9 cellular contexts compared by ENCODE assay signal in genomic region chr18:3250237-3251107, GRCh38. TPM values are rescaled to one million over a fixed set of nuclear protein-coding genes. Genes with fewer than 3 reads are reported as not detected.
DNase-seq lines count a peak whose midpoint lies in the region; ATAC-seq and TF ChIP-seq lines count a peak whose summit lies in the region.
"Had no signal": no experiment of that assay in that cellular context is flagged by ENCODE, and none has a peak within 500 bp of the region (broad histone marks: within the 10 kb centered on the region; RNA-seq: fewer than 3 reads in every experiment).

No MANE protein-coding gene starts in this region.

- no peaks in the 10 kb centered on the region for H3K27me3 Mint-ChIP-seq in activated T-cell treated with anti-CD3 and anti-CD28 coated beads, Interleukin-2, amount 50 U/mL, for 72 hours (ENCODE audit: low read depth)
- no peaks in the 10 kb centered on the region for H3K27me3 Mint-ChIP-seq in activated CD4-positive, alpha-beta memory T cell treated with anti-CD3 and anti-CD28 coated beads, Interleukin-2, amount 10 ng/mL, durations not matched to agents 7 days and 5 days

- intact Hi-C loops in tibial artery (cut with DNase I; ENCODE audit: low total_unique reads): no loop called here

- no peaks in the 10 kb centered on the region for H3K9me3 Mint-ChIP-seq in activated T-cell treated with anti-CD3 and anti-CD28 coated beads, Interleukin-2, amount 50 U/mL, for 72 hours
- H3K9me3 Mint-ChIP-seq in activated CD4-positive, alpha-beta memory T cell treated with anti-CD3 and anti-CD28 coated beads, Interleukin-2, amount 10 ng/mL, durations not matched to agents 7 days and 5 days: no peaks in the 10 kb centered on the region

- peak overlapping the region; percentile 93 to 98 for H3K27ac ChIP-seq in tibial artery

- CTCF ChIA-PET in activated CD4-positive, alpha-beta memory T cell treated with anti-CD3 and anti-CD28 coated beads, Interleukin-2, amount 10 ng/mL, durations not matched to agents 7 days and 5 days (lab: Charles Lee): interaction anchor here (0.6 to 2.7 kb wide), 10 partner anchors 10 to 270 kb away, joined by 3 to 16 read pairs (median 4); no protein-coding TSS in a partner anchor

- H3K4me3 Mint-ChIP-seq in activated T-cell treated with anti-CD3 and anti-CD28 coated beads, Interleukin-2, amount 50 U/mL, for 72 hours: peak overlapping the region; percentile 87 to 92
- peak overlapping the region; percentile 99 for H3K4me3 Mint-ChIP-seq in activated CD4-positive, alpha-beta memory T cell treated with anti-CD3 and anti-CD28 coated beads, Interleukin-2, amount 10 ng/mL, durations not matched to agents 7 days and 5 days

- no peak for TF ChIP-seq CTCF in tibial artery (IDR thresholded peaks at IDR 0.05)

- POLR2A ChIA-PET in activated CD4-positive, alpha-beta memory T cell treated with anti-CD3 and anti-CD28 coated beads, Interleukin-2, amount 10 ng/mL, durations not matched to agents 7 days and 5 days (lab: Charles Lee): interaction anchor here (0.7 to 8.7 kb wide), 24 partner anchors 8 to 679 kb away, joined by 3 to 292 read pairs (median 5); partner anchors contain the start of genes METTL4, MYL12B, NDC80 and TGIF1

- peak overlapping the region; percentile 75 to 98 for H3K4me3 ChIP-seq in tibial artery
- H3K4me3 ChIP-seq: mucosa of descending colon had no signal

- peak in 1 of 2 donors; percentile 10 for ATAC-seq in activated T-cell treated with anti-CD3 and anti-CD28 coated beads, Interleukin-2, amount 50 U/mL, for 72 hours (replicated peaks in 1 of 2)
- ATAC-seq in left lobe of liver: no peak
- ATAC-seq: mucosa of descending colon had no signal

- peaks cover 19 to 38% of the 10 kb centered on the region in 2 donors for H3K36me3 Mint-ChIP-seq in activated T-cell treated with anti-CD3 and anti-CD28 coated beads, Interleukin-2, amount 50 U/mL, for 72 hours (ENCODE audit: insufficient read depth in 2 of 2)
- H3K36me3 Mint-ChIP-seq in activated CD4-positive, alpha-beta memory T cell treated with anti-CD3 and anti-CD28 coated beads, Interleukin-2, amount 10 ng/mL, durations not matched to agents 7 days and 5 days (ENCODE audit: low read depth): peaks cover 72% of the 10 kb centered on the region

- peaks cover 25 to 30% (median 25%) of the 10 kb centered on the region in 3 donors for H3K36me3 ChIP-seq in tibial artery

- peaks cover 0 to 67% (median 34%) of the 10 kb centered on the region in 4 donors for H3K4me1 ChIP-seq in tibial artery

- peaks cover 70% of the 10 kb centered on the region for H3K4me1 Mint-ChIP-seq in activated T-cell treated with anti-CD3 and anti-CD28 coated beads, Interleukin-2, amount 50 U/mL, for 72 hours (ENCODE audit: low read depth)
- peaks cover 53% of the 10 kb centered on the region for H3K4me1 Mint-ChIP-seq in activated CD4-positive, alpha-beta memory T cell treated with anti-CD3 and anti-CD28 coated beads, Interleukin-2, amount 10 ng/mL, durations not matched to agents 7 days and 5 days

- H3K9me3 ChIP-seq in tibial artery: no peaks in the 10 kb centered on the region
- H3K9me3 ChIP-seq: mucosa of descending colon had no signal

- peak overlapping the region; percentile 96 for H3K27ac Mint-ChIP-seq in activated T-cell treated with anti-CD3 and anti-CD28 coated beads, Interleukin-2, amount 50 U/mL, for 72 hours
- H3K27ac Mint-ChIP-seq in activated CD4-positive, alpha-beta memory T cell treated with anti-CD3 and anti-CD28 coated beads, Interleukin-2, amount 10 ng/mL, durations not matched to agents 7 days and 5 days: peak overlapping the region; percentile 91

- H3K27me3 ChIP-seq in tibial artery: no peaks in the 10 kb centered on the region

- DNase-seq in activated T-cell treated with anti-CD3 and anti-CD28 coated beads, Interleukin-2, amount 50 U/mL, for 72 hours: no peak
- DNase-seq in activated T-cell treated with anti-CD3 and anti-CD28 coated beads, Interleukin-2, amount 50 U/mL, for 1 hour: no peak
- DNase-seq in activated CD4-positive, alpha-beta memory T cell treated with anti-CD3 and anti-CD28 coated beads, Interleukin-2, amount 10 ng/mL, durations not matched to agents 7 days and 5 days: no peak
- DNase-seq in glomerular visceral epithelial cell (ENCODE audit: extremely low spot score) (peak; percentile 61), tibial artery (no peak), left lobe of liver (ENCODE audit: low spot score) (no peak), NCI-H2171 treated with DMSO at 0.1 percent for 48 hours (lab: John Stamatoyannopoulos, UW) (no peak), midbrain (lab: John Stamatoyannopoulos, UW) (no peak)
- DNase-seq: mucosa of descending colon had no signal

RNA-seq across cellular contexts. Expression of gene MYL12A, which starts 2.9 kb away (rescaled TPM):
- total RNA-seq in activated T-cell treated with anti-CD3 and anti-CD28 coated beads, Interleukin-2, amount 50 U/mL, for 72 hours: 100 to 1,000 TPM; 425 to 483 TPM
- total RNA-seq in activated CD4-positive, alpha-beta memory T cell treated with anti-CD3 and anti-CD28 coated beads, Interleukin-2, amount 10 ng/mL, durations not matched to agents 7 days and 5 days: 1,000 to 10,000 TPM; 1,118 to 1,119 TPM
- 85.5 TPM for total RNA-seq in left lobe of liver

RNA-seq across cellular contexts. Expression of gene MYL12B, which starts 11.5 kb away (rescaled TPM):
- total RNA-seq in activated T-cell treated with anti-CD3 and anti-CD28 coated beads, Interleukin-2, amount 50 U/mL, for 72 hours: 100 to 1,000 TPM; 235 to 276 TPM
- 100 to 1,000 TPM; 371 to 378 TPM for total RNA-seq in activated CD4-positive, alpha-beta memory T cell treated with anti-CD3 and anti-CD28 coated beads, Interleukin-2, amount 10 ng/mL, durations not matched to agents 7 days and 5 days
- total RNA-seq in left lobe of liver: 90.4 TPM

RNA-seq across cellular contexts. Expression of gene MYOM1, which starts 30.7 kb away (rescaled TPM):
- total RNA-seq in activated T-cell treated with anti-CD3 and anti-CD28 coated beads, Interleukin-2, amount 50 U/mL, for 72 hours: 1 to 10 TPM in 1 of 2 donors, under 1 TPM in 1; 0.39 to 1.1 TPM
- 1 to 10 TPM; 1.7 to 2.4 TPM for total RNA-seq in activated CD4-positive, alpha-beta memory T cell treated with anti-CD3 and anti-CD28 coated beads, Interleukin-2, amount 10 ng/mL, durations not matched to agents 7 days and 5 days
- 4.9 TPM for total RNA-seq in left lobe of liver
